15 cellular contexts compared by ENCODE assay signal in genomic region chr22:17917490-17917983, GRCh38.
DNase-seq lines count a peak whose midpoint lies in the region; ATAC-seq and TF ChIP-seq lines count a peak whose summit lies in the region.
"Had no signal": no experiment of that assay in that cellular context is flagged by ENCODE, and none has a peak within 500 bp of the region (broad histone marks: within the 10 kb centered on the region; RNA-seq: fewer than 3 reads in every experiment).

No MANE protein-coding gene starts in this region.

- no peak overlapping the region for H3K4me3 Mint-ChIP-seq in Calu3 (ENCODE audit: low read depth, unreplicated experiment)
- H3K4me3 Mint-ChIP-seq: activated T-cell treated with anti-CD3 and anti-CD28 coated beads, Interleukin-2, amount 50 U/mL, for 72 hours; CD4-positive, alpha-beta T cell; stimulated activated naive CD8-positive, alpha-beta T cell treated with anti-CD3 and anti-CD28 coated beads, Interleukin-15, Interleukin-2, amounts not matched to agents 100 ng/mL and 50 ng/mL, for 24 hours had no signal

- H2BK5ac ChIP-seq in neuronal stem cell (ENCODE audit: low read length), result no peak overlapping the region

- TF ChIP-seq CTCF in Calu3 (IDR thresholded peaks at IDR 0.05; ENCODE audit: unreplicated experiment) (no peak), dorsolateral prefrontal cortex (IDR thresholded peaks at IDR 0.05 in 54 of 56, conservative IDR thresholded peaks at IDR 0.05 in 2 of 56; ENCODE audit: low read depth in 1 of 56, partially characterized antibody in 56 of 56) (no peak)

- H2BK120ac ChIP-seq in neuronal stem cell (ENCODE audit: low read depth, low read length), result no peak overlapping the region

- no peak overlapping the region for H2BK15ac ChIP-seq in neuronal stem cell (ENCODE audit: low read length)

- CTCF ChIA-PET in Calu3 (lab: Charles Lee), result interaction anchor here (0.7 to 1.1 kb wide), 2 partner anchors 158 to 175 kb away, joined by 3 to 7 read pairs; no protein-coding TSS in a partner anchor

- H3K27ac ChIP-seq in dorsolateral prefrontal cortex (peak overlapping the region in 50 of 59 donors; percentile 6 to 98 (median 55)), neuronal stem cell (replicated peaks; ENCODE audit: low read length) (no peak overlapping the region)
- H3K27ac ChIP-seq: parathyroid adenoma had no signal

- no peaks in the 10 kb centered on the region for H3K36me3 ChIP-seq in neuronal stem cell (replicated peaks in 1 of 2; ENCODE audit: control insufficient read depth in 2 of 2, insufficient read depth in 2 of 2, low read length in 2 of 2)

- H3K27ac Mint-ChIP-seq in Calu3 (ENCODE audit: unreplicated experiment), result no peak overlapping the region
- H3K27ac Mint-ChIP-seq: activated T-cell treated with anti-CD3 and anti-CD28 coated beads, Interleukin-2, amount 50 U/mL, for 72 hours; CD4-positive, alpha-beta T cell; stimulated activated naive CD8-positive, alpha-beta T cell treated with anti-CD3 and anti-CD28 coated beads, Interleukin-15, Interleukin-2, amounts not matched to agents 100 ng/mL and 50 ng/mL, for 24 hours had no signal

- intact Hi-C loops in Calu3 (cut with micrococcal nuclease; ENCODE audit: unreplicated experiment) (no loop called here), dorsolateral prefrontal cortex (cut with DNase I) (no loop called here)

- no peaks in the 10 kb centered on the region for H3K27me3 Mint-ChIP-seq in Calu3 (ENCODE audit: unreplicated experiment)
- H3K27me3 Mint-ChIP-seq: CD4-positive, alpha-beta T cell; stimulated activated naive CD8-positive, alpha-beta T cell treated with anti-CD3 and anti-CD28 coated beads, Interleukin-15, Interleukin-2, amounts not matched to agents 100 ng/mL and 50 ng/mL, for 24 hours had no signal

- H3K27me3 ChIP-seq in dorsolateral prefrontal cortex, result no peaks in the 10 kb centered on the region
- H3K27me3 ChIP-seq in neuronal stem cell (ENCODE audit: control insufficient read depth in 3 of 3, insufficient read depth in 3 of 3, low read depth in 1 of 3, low read length in 3 of 3), result no peaks in the 10 kb centered on the region

- peaks cover 9% of the 10 kb centered on the region for H3K79me1 ChIP-seq in neuronal stem cell (ENCODE audit: low read depth, low read length)

- H3K4me3 ChIP-seq in dorsolateral prefrontal cortex, result no peak overlapping the region
- H3K4me3 ChIP-seq in neuronal stem cell (ENCODE audit: low read length in 2 of 2), result no peak overlapping the region

- WGBS in neuronal stem cell (ENCODE audit: extremely low coverage in 2 of 2, insufficient read length in 2 of 2, insufficient replicate concordance in 1 of 2), 2 donors, result no CpG with 5 or more reads among the region's 6 CpGs

- H3K4me2 ChIP-seq in neuronal stem cell (ENCODE audit: insufficient read depth, low read length, poor library complexity, severe bottlenecking), result no peak overlapping the region

- no peak overlapping the region for H3K14ac ChIP-seq in neuronal stem cell (ENCODE audit: low read length)

- H3K4ac ChIP-seq in neuronal stem cell (ENCODE audit: low read length), result no peak overlapping the region

- H3K23ac ChIP-seq in neuronal stem cell (ENCODE audit: low read depth, low read length, poor library complexity), result peak overlapping the region; percentile 61

- DNase-seq in Calu3 (peak; percentile 56), OCI-M1 (lab: John Stamatoyannopoulos, UW) (peak; percentile 75), dorsolateral prefrontal cortex (no peak), neuronal stem cell (ENCODE audit: low spot score) (no peak), glomerular visceral epithelial cell (ENCODE audit: extremely low spot score) (no peak), NCI-H1694 treated with DMSO at 0.1 percent for 48 hours (lab: John Stamatoyannopoulos, UW) (no peak), iPS-NIHi7 (ENCODE audit: extremely low spot score) (no peak)
- DNase-seq: CD4-positive, alpha-beta T cell; hypothalamus; mesendoderm; NCI-H510A had no signal

- peak overlapping the region; percentile 39 for H3K18ac ChIP-seq in neuronal stem cell (ENCODE audit: low read length)

- no peak overlapping the region for H2BK12ac ChIP-seq in neuronal stem cell (ENCODE audit: low read length)

- no TSS peak for BruUV-seq in Calu3 (replicated peaks; lab: Mats Ljungman, UMichigan)

- no peak overlapping the region for H4K91ac ChIP-seq in neuronal stem cell (ENCODE audit: low read depth, low read length, poor library complexity)

- ATAC-seq in HG02885 (IDR thresholded peaks at IDR 0.05; ENCODE audit: poor library complexity, unreplicated experiment), result no peak

- no peak overlapping the region for H4K8ac ChIP-seq in neuronal stem cell (ENCODE audit: low read depth, low read length)

- no peaks in the 10 kb centered on the region for H3K9me3 ChIP-seq in neuronal stem cell (replicated peaks in 1 of 2; ENCODE audit: control insufficient read depth in 2 of 2, insufficient read depth in 1 of 2, low read depth in 1 of 2, low read length in 2 of 2)

- H3K9ac ChIP-seq in neuronal stem cell (ENCODE audit: low read depth, low read length, poor library complexity), result peak overlapping the region; percentile 38
- H3K9ac ChIP-seq: parathyroid adenoma had no signal

- no peaks in the 10 kb centered on the region for H3K36me3 Mint-ChIP-seq in Calu3 (ENCODE audit: insufficient read depth, unreplicated experiment)

- no peaks in the 10 kb centered on the region for H3K9me3 Mint-ChIP-seq in Calu3 (ENCODE audit: low read depth, unreplicated experiment)
- H3K9me3 Mint-ChIP-seq: activated T-cell treated with anti-CD3 and anti-CD28 coated beads, Interleukin-2, amount 50 U/mL, for 72 hours; CD4-positive, alpha-beta T cell; stimulated activated naive CD8-positive, alpha-beta T cell treated with anti-CD3 and anti-CD28 coated beads, Interleukin-15, Interleukin-2, amounts not matched to agents 100 ng/mL and 50 ng/mL, for 24 hours had no signal

- peaks cover 14 to 26% of the 10 kb centered on the region in 2 donors for H3K4me1 ChIP-seq in neuronal stem cell (ENCODE audit: control insufficient read depth in 2 of 2, insufficient read depth in 1 of 2, low read depth in 1 of 2, low read length in 2 of 2)

- no peak overlapping the region for H2AFZ ChIP-seq in neuronal stem cell (ENCODE audit: low read length)
- H2AFZ ChIP-seq: parathyroid adenoma had no signal

- H3K4me1 Mint-ChIP-seq in Calu3 (ENCODE audit: low read depth, unreplicated experiment), result peaks cover 31% of the 10 kb centered on the region

- no peak overlapping the region for H2AK5ac ChIP-seq in neuronal stem cell (ENCODE audit: low read depth, low read length)

Comparison
In these comparisons a context has a peak if more than half of its experiments do, and no peak if none do; other contexts are left out.
1. DNase-seq: peak in Calu3 (single experiment) and OCI-M1 (single experiment); none in dorsolateral prefrontal cortex (0 of 10), neuronal stem cell (single experiment), glomerular visceral epithelial cell (single experiment), NCI-H1694 treated with DMSO at 0.1 percent for 48 hours (single experiment) and iPS-NIHi7 (single experiment).